17 cellular contexts compared by ENCODE assay signal in the genomic region with DNA sequence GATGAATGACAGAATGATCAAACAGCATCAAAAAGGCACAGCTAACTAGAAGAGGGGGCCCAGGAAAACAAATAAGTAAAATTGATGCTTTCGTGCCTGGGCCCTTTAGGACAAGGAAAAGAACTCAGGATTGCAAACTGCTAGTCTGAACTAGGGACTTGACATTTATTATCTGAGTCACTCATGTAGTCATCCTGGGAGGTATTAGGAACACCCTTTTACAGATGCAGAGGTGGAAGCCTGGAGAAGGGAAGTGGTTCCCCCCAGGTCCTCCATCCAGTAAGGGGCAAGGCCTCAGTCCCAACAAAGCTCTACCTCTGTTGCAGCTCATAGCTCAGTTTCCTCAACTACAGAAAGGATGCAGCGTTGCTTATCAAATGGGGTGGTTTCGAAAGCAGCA.
DNase-seq lines count a peak whose midpoint lies in the region; ATAC-seq and TF ChIP-seq lines count a peak whose summit lies in the region.
"Had no signal": no experiment of that assay in that cellular context is flagged by ENCODE, and none has a peak within 500 bp of the region (broad histone marks: within the 10 kb centered on the region; RNA-seq: fewer than 3 reads in every experiment).

No MANE protein-coding gene starts in this region.

- intact Hi-C loops in PC-3 (cut with micrococcal nuclease): loop anchor here (1.0 to 10.0 kb wide), 3 partner anchors 36 to 70 kb away; no protein-coding TSS in a partner anchor
- intact Hi-C loops in aorta (cut with DNase I): loop anchor here in 1 of 2 donors (2.0 kb wide), 1 partner anchor 36 kb away; no protein-coding TSS in a partner anchor
- intact Hi-C loops in prostate gland (cut with DNase I): no loop called here

- DNase-seq in Daoy (ENCODE audit: low read depth) (peak; percentile 66), PC-3 (peak; percentile 79), fibroblast of lung (ENCODE audit: low read depth in 2 of 2) (peak; percentile 47 to 65), mesothelial cell of epicardium (ENCODE audit: low spot score in 2 of 2, unreplicated experiment in 2 of 2) (no peak), aorta (no peak), prostate gland (ENCODE audit: low spot score) (no peak), NCI-H1105 treated with DMSO at 0.1 percent for 48 hours (lab: John Stamatoyannopoulos, UW) (no peak)
- DNase-seq: activated CD8-positive, alpha-beta memory T cell treated with anti-CD3 and anti-CD28 coated beads, Interleukin-2, amount 50 U/mL, for 4 hours; esophagus squamous epithelium; NCI-H2081; stimulated activated CD4-positive, alpha-beta T cell treated with anti-CD3 and anti-CD28 coated beads, Interleukin-4, amount 100 ng/mL, for 1 hour had no signal

- H3K27ac Mint-ChIP-seq in mesothelial cell of epicardium: peak overlapping the region; percentile 52
- H3K27ac Mint-ChIP-seq: activated naive CD4-positive, alpha-beta T cell treated with anti-CD3 and anti-CD28 coated beads, Interleukin-2, amount 50 U/mL, for 72 hours; GM23338; stimulated activated effector memory CD8-positive, alpha-beta T cell treated with anti-CD3 and anti-CD28 coated beads, Interleukin-12 subunit alpha, Interleukin-12 subunit beta, amount 100 ng/mL, for 72 hours; WTC11 had no signal

- H4K20me1 ChIP-seq in PC-3 (ENCODE audit: low read length) (no peaks in the 10 kb centered on the region), fibroblast of lung (ENCODE audit: control insufficient read depth, extremely low read depth, insufficient read depth, low read length) (no peaks in the 10 kb centered on the region)

- TF ChIP-seq CTCF in PC-3 (conservative IDR thresholded peaks at IDR 0.05; ENCODE audit: low read depth, low read length) (no peak), fibroblast of lung (conservative IDR thresholded peaks at IDR 0.05 in 1 of 2, IDR thresholded peaks at IDR 0.05 in 1 of 2; ENCODE audit: low read depth in 1 of 2, low read length in 2 of 2) (no peak), mesothelial cell of epicardium (IDR thresholded peaks at IDR 0.05; ENCODE audit: unreplicated experiment) (no peak), prostate gland (IDR thresholded peaks at IDR 0.05) (no peak)

- WGBS in aorta, 2 donors: 79 to 82% methylated on average over 3 of the region's 3 CpGs
- WGBS in prostate gland: 61% methylated on average over 3 of the region's 3 CpGs

- H3K9me3 ChIP-seq in PC-3 (ENCODE audit: low read length): no peaks in the 10 kb centered on the region
- H3K9me3 ChIP-seq in fibroblast of lung (ENCODE audit: control insufficient read depth, insufficient read depth, low read depth, low read length): no peaks in the 10 kb centered on the region
- H3K9me3 ChIP-seq in aorta (ENCODE audit: control insufficient read depth, low read length): no peaks in the 10 kb centered on the region
- no peaks in the 10 kb centered on the region for H3K9me3 ChIP-seq in prostate gland
- H3K9me3 ChIP-seq: esophagus squamous epithelium had no signal

- peaks cover 13% of the 10 kb centered on the region for H3K9me3 Mint-ChIP-seq in mesothelial cell of epicardium
- H3K9me3 Mint-ChIP-seq: GM23338; stimulated activated effector memory CD8-positive, alpha-beta T cell treated with anti-CD3 and anti-CD28 coated beads, Interleukin-12 subunit alpha, Interleukin-12 subunit beta, amount 100 ng/mL, for 72 hours had no signal

- peak overlapping the region; percentile 57 for H3K4me2 ChIP-seq in PC-3 (ENCODE audit: low read length)
- H3K4me2 ChIP-seq in fibroblast of lung (ENCODE audit: extremely low read depth, insufficient read depth, low read length): peak overlapping the region; percentile 73
- H3K4me2 ChIP-seq: GM23338 had no signal

- H3K4me1 Mint-ChIP-seq in mesothelial cell of epicardium: peaks cover 16% of the 10 kb centered on the region
- H3K4me1 Mint-ChIP-seq: stimulated activated effector memory CD8-positive, alpha-beta T cell treated with anti-CD3 and anti-CD28 coated beads, Interleukin-12 subunit alpha, Interleukin-12 subunit beta, amount 100 ng/mL, for 72 hours had no signal

- ATAC-seq in PC-3: peak; percentile 97
- no peak for ATAC-seq in aorta (ENCODE audit: low FRiP score)
- ATAC-seq in HG02798 (IDR thresholded peaks at IDR 0.05; ENCODE audit: poor library complexity, unreplicated experiment): no peak
- ATAC-seq: activated naive CD4-positive, alpha-beta T cell treated with anti-CD3 and anti-CD28 coated beads, Interleukin-2, amount 50 U/mL, for 72 hours; GM23338; WTC11 had no signal

- H3K36me3 ChIP-seq in PC-3 (ENCODE audit: low read depth, low read length) (no peaks in the 10 kb centered on the region), fibroblast of lung (ENCODE audit: control insufficient read depth, insufficient read depth, low read length) (no peaks in the 10 kb centered on the region), aorta (ENCODE audit: control insufficient read depth in 1 of 2, insufficient read depth in 2 of 2, low read length in 1 of 2) (no peaks in the 10 kb centered on the region), prostate gland (no peaks in the 10 kb centered on the region)
- H3K36me3 ChIP-seq: esophagus squamous epithelium had no signal

- H3F3A ChIP-seq in PC-3 (ENCODE audit: low read length, unreplicated experiment): peaks cover 9% of the 10 kb centered on the region

- H3K4me3 ChIP-seq in PC-3 (ENCODE audit: low read length): no peak overlapping the region
- no peak overlapping the region for H3K4me3 ChIP-seq in fibroblast of lung (replicated peaks in 1 of 4; ENCODE audit: control extremely low read depth in 1 of 4, insufficient read depth in 1 of 4, low read depth in 3 of 4, low read length in 4 of 4)
- H3K4me3 ChIP-seq in aorta (ENCODE audit: low read length in 2 of 2): no peak overlapping the region
- no peak overlapping the region for H3K4me3 ChIP-seq in prostate gland
- H3K4me3 ChIP-seq: esophagus squamous epithelium, GM23338 had no signal

- no peaks in the 10 kb centered on the region; the same call in 1 of the 2 replicates for H3K9me2 ChIP-seq in PC-3 (replicated peaks; ENCODE audit: low read length)

- peaks cover 5% of the 10 kb centered on the region for H3K36me3 Mint-ChIP-seq in mesothelial cell of epicardium
- H3K36me3 Mint-ChIP-seq: activated naive CD4-positive, alpha-beta T cell treated with anti-CD3 and anti-CD28 coated beads, Interleukin-2, amount 50 U/mL, for 72 hours; stimulated activated effector memory CD8-positive, alpha-beta T cell treated with anti-CD3 and anti-CD28 coated beads, Interleukin-12 subunit alpha, Interleukin-12 subunit beta, amount 100 ng/mL, for 72 hours; WTC11 had no signal

- H3K9ac ChIP-seq in PC-3 (ENCODE audit: low read length): peak overlapping the region; percentile 58
- H3K9ac ChIP-seq in fibroblast of lung (ENCODE audit: insufficient read depth, low read length): no peak overlapping the region

- CTCF ChIA-PET in PC-3 (lab: Charles Lee): no interaction called here

- peak overlapping the region; percentile 93 for H3K27ac ChIP-seq in PC-3 (ENCODE audit: low read length)
- H3K27ac ChIP-seq in fibroblast of lung (ENCODE audit: insufficient read depth, low read length): peak overlapping the region; percentile 78
- no peak overlapping the region for H3K27ac ChIP-seq in aorta (ENCODE audit: low read depth in 1 of 2, low read length in 2 of 2)
- H3K27ac ChIP-seq in prostate gland: no peak overlapping the region
- H3K27ac ChIP-seq: HL-60 had no signal

- peaks cover 20% of the 10 kb centered on the region for H3K4me1 ChIP-seq in PC-3 (ENCODE audit: insufficient read depth, low read length)
- H3K4me1 ChIP-seq in fibroblast of lung (ENCODE audit: control insufficient read depth, extremely low read depth, insufficient read depth, low read length): peaks cover 12% of the 10 kb centered on the region
- no peaks in the 10 kb centered on the region for H3K4me1 ChIP-seq in aorta (ENCODE audit: control insufficient read depth in 1 of 2, insufficient read depth in 2 of 2, low read length in 2 of 2)
- no peaks in the 10 kb centered on the region for H3K4me1 ChIP-seq in prostate gland (replicated peaks)

- H3K27me3 ChIP-seq in PC-3 (ENCODE audit: low read length): no peaks in the 10 kb centered on the region
- H3K27me3 ChIP-seq in fibroblast of lung (ENCODE audit: control insufficient read depth, insufficient read depth, low read length): no peaks in the 10 kb centered on the region
- no peaks in the 10 kb centered on the region for H3K27me3 ChIP-seq in aorta (ENCODE audit: control insufficient read depth in 1 of 2, insufficient read depth in 2 of 2, low read length in 1 of 2)
- H3K27me3 ChIP-seq in prostate gland (replicated peaks; ENCODE audit: insufficient read depth): no peaks in the 10 kb centered on the region
- H3K27me3 ChIP-seq: esophagus squamous epithelium had no signal

- H3K79me2 ChIP-seq in PC-3 (ENCODE audit: low read length) (no peaks in the 10 kb centered on the region), fibroblast of lung (ENCODE audit: control insufficient read depth, insufficient read depth, low read length) (no peaks in the 10 kb centered on the region)

- POLR2A ChIA-PET in PC-3 (lab: Charles Lee; ENCODE audit: unreplicated experiment): interaction anchor here (0.5 kb wide), 1 partner anchor 54 kb away, joined by 3 read pairs; no protein-coding TSS in a partner anchor

- TSS peak; percentile 33 for BruUV-seq in PC-3 (replicated peaks; lab: Mats Ljungman, UMichigan)

- H3K4me3 Mint-ChIP-seq in mesothelial cell of epicardium: no peak overlapping the region
- H3K4me3 Mint-ChIP-seq: GM23338; stimulated activated effector memory CD8-positive, alpha-beta T cell treated with anti-CD3 and anti-CD28 coated beads, Interleukin-12 subunit alpha, Interleukin-12 subunit beta, amount 100 ng/mL, for 72 hours; WTC11 had no signal

- no peaks in the 10 kb centered on the region for H3K27me3 Mint-ChIP-seq in mesothelial cell of epicardium (ENCODE audit: low read depth)

- H2AFZ ChIP-seq in PC-3 (ENCODE audit: low read length) (no peak overlapping the region), fibroblast of lung (ENCODE audit: low read length) (no peak overlapping the region)
- H2AFZ ChIP-seq: GM23338 had no signal

- no peak for TF ChIP-seq POLR2A in prostate gland (IDR thresholded peaks at IDR 0.05)

Comparison
In these comparisons a context has a peak if more than half of its experiments do, and no peak if none do; other contexts are left out.
1. DNase-seq: peak in Daoy (single experiment), PC-3 (single experiment) and fibroblast of lung (2 of 2); none in mesothelial cell of epicardium (0 of 2), aorta (0 of 2), prostate gland (single experiment) and NCI-H1105 treated with DMSO at 0.1 percent for 48 hours (single experiment).
2. H3K27ac ChIP-seq: peak in PC-3 (single experiment) and fibroblast of lung (single experiment); none in aorta (0 of 2) and prostate gland (0 of 2).